In the genomic region with DNA sequence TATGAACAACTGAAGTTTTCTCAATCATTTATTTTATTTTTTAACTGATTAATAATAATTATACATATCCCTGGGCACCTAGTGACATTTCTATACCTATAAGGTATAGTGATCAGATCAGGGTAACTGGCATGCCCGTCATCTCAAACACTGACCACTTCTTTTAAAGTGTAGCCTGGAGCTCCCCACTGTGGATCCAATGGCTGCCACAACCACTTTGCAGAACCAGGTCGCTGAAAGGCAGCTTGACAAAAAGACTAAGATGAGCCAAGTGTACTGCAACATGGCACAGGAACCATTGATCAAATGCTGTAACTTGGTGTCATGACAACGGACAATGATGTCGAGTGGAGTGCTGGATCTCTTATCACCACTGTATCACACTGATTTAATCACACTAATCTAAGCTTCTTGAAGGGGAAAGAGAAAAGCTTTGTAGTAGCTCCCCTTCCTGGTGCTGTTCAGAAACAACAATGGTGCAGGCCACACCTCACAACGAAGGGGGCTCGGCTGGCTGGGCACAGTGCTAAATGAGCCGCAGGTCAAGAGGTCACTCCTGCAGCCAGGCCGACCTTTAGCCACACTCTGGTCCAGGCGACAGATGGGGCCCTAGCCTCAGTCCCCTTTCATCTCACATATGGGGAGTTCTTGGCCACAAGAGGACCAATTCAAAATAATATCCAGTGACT, we compare ENCODE assay signal across 1 cellular context.
A peak's percentile ranks its signal among the peaks of the same experiment; 100 is the strongest.
TF ChIP-seq lines count a peak whose summit lies in the region.

No MANE protein-coding gene starts in this region.

TF ChIP-seq in HepG2, 621 proteins besides CTCF, POLR2A, EP300 and RAD21 (continued from another document and continues in another):
- TF ChIP-seq PATZ1 (CRISPR knock-in tag; IDR thresholded peaks at IDR 0.05) (peak; percentile 55), CENPX (CRISPR knock-in tag; IDR thresholded peaks at IDR 0.05) (no peak), SKI (IDR thresholded peaks at IDR 0.05; ENCODE audit: partially characterized antibody) (peak; percentile 39), PHF5A (CRISPR knock-in tag; IDR thresholded peaks at IDR 0.05; ENCODE audit: low read depth, unreplicated experiment) (no peak), HMGXB3 (CRISPR knock-in tag; IDR thresholded peaks at IDR 0.05; ENCODE audit: borderline replicate concordance) (no peak), SOX6 (IDR thresholded peaks at IDR 0.05) (no peak), SOX6 (CRISPR knock-in tag; IDR thresholded peaks at IDR 0.05) (peak; percentile 73), HNF4G (IDR thresholded peaks at IDR 0.05; ENCODE audit: borderline replicate concordance, low read depth, low read length) (peak; percentile 59; the same call in 1 of the 2 replicates), HNF4G (CRISPR knock-in tag; IDR thresholded peaks at IDR 0.05; ENCODE audit: borderline replicate concordance, low read depth) (no peak; the same call in 1 of the 2 replicates), CHCHD3 (CRISPR knock-in tag; IDR thresholded peaks at IDR 0.05) (no peak), TARDBP (CRISPR knock-in tag; IDR thresholded peaks at IDR 0.05) (peak; percentile 27; the same call in 1 of the 2 replicates), ZNF75D (CRISPR knock-in tag; IDR thresholded peaks at IDR 0.05; ENCODE audit: borderline replicate concordance) (no peak), SMC3 (IDR thresholded peaks at IDR 0.05; ENCODE audit: low read length) (peak; percentile 29), RFX1 (IDR thresholded peaks at IDR 0.05) (peak; percentile 44; the same call in 1 of the 2 replicates), SATB2 (CRISPR knock-in tag; IDR thresholded peaks at IDR 0.05) (no peak), IKZF4 (CRISPR knock-in tag; IDR thresholded peaks at IDR 0.05; ENCODE audit: borderline replicate concordance, low read depth, not compliant biosample characterization) (no peak), ZNF276 (CRISPR knock-in tag; IDR thresholded peaks at IDR 0.05; ENCODE audit: low read depth) (no peak), KDM6A (CRISPR knock-in tag; IDR thresholded peaks at IDR 0.05; ENCODE audit: low read depth) (0 out of 2 replicates have a peak, but pooled peaks have one; percentile 15), ZNF761 (CRISPR knock-in tag; conservative IDR thresholded peaks at IDR 0.05) (no peak), MAFK (conservative IDR thresholded peaks at IDR 0.05 in 1 of 2, IDR thresholded peaks at IDR 0.05 in 1 of 2; ENCODE audit: low read length in 2 of 2) (no peak), FOSL2 (CRISPR knock-in tag; IDR thresholded peaks at IDR 0.05) (peak; percentile 21; the same call in 1 of the 2 replicates), RARA (CRISPR knock-in tag; IDR thresholded peaks at IDR 0.05) (peak; percentile 82), MTA3 (CRISPR knock-in tag; IDR thresholded peaks at IDR 0.05) (no peak), HNRNPL (IDR thresholded peaks at IDR 0.05; ENCODE audit: low read depth, low read length) (no peak), ELF3 (CRISPR knock-in tag; IDR thresholded peaks at IDR 0.05) (peak; percentile 51; the same call in 1 of the 2 replicates), ZNF841 (CRISPR knock-in tag; IDR thresholded peaks at IDR 0.05; ENCODE audit: borderline replicate concordance) (no peak), ZNF629 (CRISPR knock-in tag; conservative IDR thresholded peaks at IDR 0.05) (peak; percentile 24; the same call in 1 of the 2 replicates), GZF1 (CRISPR knock-in tag; IDR thresholded peaks at IDR 0.05) (no peak), XRCC5 (optimal IDR thresholded peaks at IDR 0.05; ENCODE audit: low read length) (peak; percentile 28), ZNF234 (CRISPR knock-in tag; conservative IDR thresholded peaks at IDR 0.05) (no peak), SAP130 (CRISPR knock-in tag; IDR thresholded peaks at IDR 0.05; ENCODE audit: low read depth) (peak; percentile 34)
- TF ChIP-seq, protein P1, sequence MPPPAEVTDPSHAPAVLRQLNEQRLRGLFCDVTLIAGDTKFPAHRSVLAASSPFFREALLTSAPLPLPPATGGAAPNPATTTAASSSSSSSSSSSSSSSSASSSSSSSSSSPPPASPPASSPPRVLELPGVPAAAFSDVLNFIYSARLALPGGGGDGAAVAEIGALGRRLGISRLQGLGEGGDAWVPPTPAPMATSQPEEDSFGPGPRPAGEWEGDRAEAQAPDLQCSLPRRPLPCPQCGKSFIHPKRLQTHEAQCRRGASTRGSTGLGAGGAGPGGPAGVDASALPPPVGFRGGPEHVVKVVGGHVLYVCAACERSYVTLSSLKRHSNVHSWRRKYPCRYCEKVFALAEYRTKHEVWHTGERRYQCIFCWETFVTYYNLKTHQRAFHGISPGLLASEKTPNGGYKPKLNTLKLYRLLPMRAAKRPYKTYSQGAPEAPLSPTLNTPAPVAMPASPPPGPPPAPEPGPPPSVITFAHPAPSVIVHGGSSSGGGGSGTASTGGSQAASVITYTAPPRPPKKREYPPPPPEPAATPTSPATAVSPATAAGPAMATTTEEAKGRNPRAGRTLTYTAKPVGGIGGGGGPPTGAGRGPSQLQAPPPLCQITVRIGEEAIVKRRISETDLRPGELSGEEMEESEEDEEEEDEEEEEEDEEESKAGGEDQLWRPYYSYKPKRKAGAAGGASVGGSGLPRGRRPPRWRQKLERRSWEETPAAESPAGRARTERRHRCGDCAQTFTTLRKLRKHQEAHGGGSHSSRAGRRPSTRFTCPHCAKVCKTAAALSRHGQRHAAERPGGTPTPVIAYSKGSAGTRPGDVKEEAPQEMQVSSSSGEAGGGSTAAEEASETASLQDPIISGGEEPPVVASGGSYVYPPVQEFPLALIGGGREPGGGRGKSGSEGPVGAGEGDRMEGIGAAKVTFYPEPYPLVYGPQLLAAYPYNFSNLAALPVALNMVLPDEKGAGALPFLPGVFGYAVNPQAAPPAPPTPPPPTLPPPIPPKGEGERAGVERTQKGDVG (CRISPR knock-in tag; IDR thresholded peaks at IDR 0.05; ENCODE audit: borderline replicate concordance): no peak
- TF ChIP-seq, protein P2, sequence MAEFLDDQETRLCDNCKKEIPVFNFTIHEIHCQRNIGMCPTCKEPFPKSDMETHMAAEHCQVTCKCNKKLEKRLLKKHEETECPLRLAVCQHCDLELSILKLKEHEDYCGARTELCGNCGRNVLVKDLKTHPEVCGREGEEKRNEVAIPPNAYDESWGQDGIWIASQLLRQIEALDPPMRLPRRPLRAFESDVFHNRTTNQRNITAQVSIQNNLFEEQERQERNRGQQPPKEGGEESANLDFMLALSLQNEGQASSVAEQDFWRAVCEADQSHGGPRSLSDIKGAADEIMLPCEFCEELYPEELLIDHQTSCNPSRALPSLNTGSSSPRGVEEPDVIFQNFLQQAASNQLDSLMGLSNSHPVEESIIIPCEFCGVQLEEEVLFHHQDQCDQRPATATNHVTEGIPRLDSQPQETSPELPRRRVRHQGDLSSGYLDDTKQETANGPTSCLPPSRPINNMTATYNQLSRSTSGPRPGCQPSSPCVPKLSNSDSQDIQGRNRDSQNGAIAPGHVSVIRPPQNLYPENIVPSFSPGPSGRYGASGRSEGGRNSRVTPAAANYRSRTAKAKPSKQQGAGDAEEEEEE (CRISPR knock-in tag; IDR thresholded peaks at IDR 0.05; ENCODE audit: borderline replicate concordance): no peak
- TF ChIP-seq, protein P3, sequence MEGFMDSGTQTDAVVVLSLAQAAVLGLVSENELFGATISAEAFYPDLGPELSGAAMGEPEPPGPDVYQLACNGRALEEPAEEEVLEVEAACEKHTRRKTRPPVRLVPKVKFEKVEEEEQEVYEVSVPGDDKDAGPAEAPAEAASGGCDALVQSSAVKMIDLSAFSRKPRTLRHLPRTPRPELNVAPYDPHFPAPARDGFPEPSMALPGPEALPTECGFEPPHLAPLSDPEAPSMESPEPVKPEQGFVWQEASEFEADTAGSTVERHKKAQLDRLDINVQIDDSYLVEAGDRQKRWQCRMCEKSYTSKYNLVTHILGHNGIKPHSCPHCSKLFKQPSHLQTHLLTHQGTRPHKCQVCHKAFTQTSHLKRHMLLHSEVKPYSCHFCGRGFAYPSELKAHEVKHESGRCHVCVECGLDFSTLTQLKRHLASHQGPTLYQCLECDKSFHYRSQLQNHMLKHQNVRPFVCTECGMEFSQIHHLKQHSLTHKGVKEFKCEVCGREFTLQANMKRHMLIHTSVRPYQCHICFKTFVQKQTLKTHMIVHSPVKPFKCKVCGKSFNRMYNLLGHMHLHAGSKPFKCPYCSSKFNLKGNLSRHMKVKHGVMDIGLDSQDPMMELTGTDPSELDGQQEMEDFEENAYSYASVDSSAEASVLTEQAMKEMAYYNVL (CRISPR knock-in tag; IDR thresholded peaks at IDR 0.05; ENCODE audit: borderline replicate concordance): no peak
- TF ChIP-seq, protein P4, sequence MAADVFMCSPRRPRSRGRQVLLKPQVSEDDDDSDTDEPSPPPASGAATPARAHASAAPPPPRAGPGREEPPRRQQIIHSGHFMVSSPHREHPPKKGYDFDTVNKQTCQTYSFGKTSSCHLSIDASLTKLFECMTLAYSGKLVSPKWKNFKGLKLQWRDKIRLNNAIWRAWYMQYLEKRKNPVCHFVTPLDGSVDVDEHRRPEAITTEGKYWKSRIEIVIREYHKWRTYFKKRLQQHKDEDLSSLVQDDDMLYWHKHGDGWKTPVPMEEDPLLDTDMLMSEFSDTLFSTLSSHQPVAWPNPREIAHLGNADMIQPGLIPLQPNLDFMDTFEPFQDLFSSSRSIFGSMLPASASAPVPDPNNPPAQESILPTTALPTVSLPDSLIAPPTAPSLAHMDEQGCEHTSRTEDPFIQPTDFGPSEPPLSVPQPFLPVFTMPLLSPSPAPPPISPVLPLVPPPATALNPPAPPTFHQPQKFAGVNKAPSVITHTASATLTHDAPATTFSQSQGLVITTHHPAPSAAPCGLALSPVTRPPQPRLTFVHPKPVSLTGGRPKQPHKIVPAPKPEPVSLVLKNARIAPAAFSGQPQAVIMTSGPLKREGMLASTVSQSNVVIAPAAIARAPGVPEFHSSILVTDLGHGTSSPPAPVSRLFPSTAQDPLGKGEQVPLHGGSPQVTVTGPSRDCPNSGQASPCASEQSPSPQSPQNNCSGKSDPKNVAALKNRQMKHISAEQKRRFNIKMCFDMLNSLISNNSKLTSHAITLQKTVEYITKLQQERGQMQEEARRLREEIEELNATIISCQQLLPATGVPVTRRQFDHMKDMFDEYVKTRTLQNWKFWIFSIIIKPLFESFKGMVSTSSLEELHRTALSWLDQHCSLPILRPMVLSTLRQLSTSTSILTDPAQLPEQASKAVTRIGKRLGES (CRISPR knock-in tag; IDR thresholded peaks at IDR 0.05; ENCODE audit: borderline replicate concordance): no peak
